In genomic region chr11:73307323-73308002, GRCh38 we compare ENCODE assay signal across 8 cellular contexts. TPM values are rescaled to one million over a fixed set of nuclear protein-coding genes. Genes with fewer than 3 reads are reported as not detected.
DNase-seq lines count a peak whose midpoint lies in the region; ATAC-seq and TF ChIP-seq lines count a peak whose summit lies in the region.

No MANE protein-coding gene starts in this region.

- peak; percentile 98 for DNase-seq in DMS 273 (lab: John Stamatoyannopoulos, UW; ENCODE audit: unreplicated experiment)
- peak; percentile 94 to 98 (median 95) for DNase-seq in Peyer's patch
- peak; percentile 78 for DNase-seq in activated T-helper 1 cell treated with anti-CD3 and anti-CD28 coated beads, Interleukin-12 subunit alpha, Interleukin-12 subunit beta, Interleukin-2, Interleukin-4 antibody, amounts not matched to agents 30 ng/mL and 10 ng/mL and 1 ng/mL, durations not matched to agents 14 hours and 24 hours and 36 hours (ENCODE audit: low spot score)
- peak; percentile 98 for DNase-seq in fibroblast of lung (ENCODE audit: low read depth in 2 of 2)
- peak; percentile 76 to 94 (median 86) for DNase-seq in naive thymus-derived CD8-positive, alpha-beta T cell
- DNase-seq in stimulated activated naive B cell treated with anti-CD40 and anti-IgM and Interleukin-4, amounts not matched to agents 10 μg/mL and 1 μg/mL and 100 μg/mL, for 72 hours = peak; percentile 87

- no peaks in the 10 kb centered on the region for H4K20me1 ChIP-seq in KMS-11 (ENCODE audit: insufficient read depth)
- no peaks in the 10 kb centered on the region for H4K20me1 ChIP-seq in fibroblast of lung (ENCODE audit: control insufficient read depth, extremely low read depth, insufficient read depth, low read length)

- peak overlapping the region; percentile 87 for H3K4me3 Mint-ChIP-seq in activated T-helper 1 cell treated with anti-CD3 and anti-CD28 coated beads, Interleukin-12 subunit alpha, Interleukin-12 subunit beta, Interleukin-2, Interleukin-4 antibody, amounts not matched to agents 30 ng/mL and 10 ng/mL and 1 ng/mL, durations not matched to agents 14 hours and 24 hours and 36 hours
- H3K4me3 Mint-ChIP-seq in naive thymus-derived CD8-positive, alpha-beta T cell = peak overlapping the region; percentile 88 to 99 (median 93)
- peak overlapping the region; percentile 89 to 93 for H3K4me3 Mint-ChIP-seq in stimulated activated naive B cell treated with anti-CD40 and anti-IgM and Interleukin-4, amounts not matched to agents 10 μg/mL and 1 μg/mL and 100 μg/mL, for 72 hours

- H3K9me3 Mint-ChIP-seq in activated T-helper 1 cell treated with anti-CD3 and anti-CD28 coated beads, Interleukin-12 subunit alpha, Interleukin-12 subunit beta, Interleukin-2, Interleukin-4 antibody, amounts not matched to agents 30 ng/mL and 10 ng/mL and 1 ng/mL, durations not matched to agents 14 hours and 24 hours and 36 hours = no peaks in the 10 kb centered on the region
- no peaks in the 10 kb centered on the region for H3K9me3 Mint-ChIP-seq in naive thymus-derived CD8-positive, alpha-beta T cell
- no peaks in the 10 kb centered on the region for H3K9me3 Mint-ChIP-seq in stimulated activated naive B cell treated with anti-CD40 and anti-IgM and Interleukin-4, amounts not matched to agents 10 μg/mL and 1 μg/mL and 100 μg/mL, for 72 hours

- H3K9me3 ChIP-seq in Peyer's patch (no peaks in the 10 kb centered on the region), fibroblast of lung (ENCODE audit: control insufficient read depth, insufficient read depth, low read depth, low read length) (no peaks in the 10 kb centered on the region)

- H3K36me3 ChIP-seq in KMS-11 (ENCODE audit: insufficient read depth) (no peaks in the 10 kb centered on the region), Peyer's patch (no peaks in the 10 kb centered on the region), fibroblast of lung (ENCODE audit: control insufficient read depth, insufficient read depth, low read length) (peaks cover 13% of the 10 kb centered on the region)

- peak; percentile 42 for ATAC-seq in GM21576 (IDR thresholded peaks at IDR 0.05; ENCODE audit: unreplicated experiment)
- ATAC-seq in naive thymus-derived CD8-positive, alpha-beta T cell = peak; percentile 75 to 80
- ATAC-seq in stimulated activated naive B cell treated with anti-CD40 and anti-IgM and Interleukin-4, amounts not matched to agents 10 μg/mL and 1 μg/mL and 100 μg/mL, for 72 hours (replicated peaks) = peak; percentile 81 to 83

- H3K27ac Mint-ChIP-seq in activated T-helper 1 cell treated with anti-CD3 and anti-CD28 coated beads, Interleukin-12 subunit alpha, Interleukin-12 subunit beta, Interleukin-2, Interleukin-4 antibody, amounts not matched to agents 30 ng/mL and 10 ng/mL and 1 ng/mL, durations not matched to agents 14 hours and 24 hours and 36 hours = no peak overlapping the region
- peak overlapping the region in 6 of 10 donors; percentile 22 to 81 (median 42) for H3K27ac Mint-ChIP-seq in naive thymus-derived CD8-positive, alpha-beta T cell
- peak overlapping the region; percentile 87 for H3K27ac Mint-ChIP-seq in stimulated activated naive B cell treated with anti-CD40 and anti-IgM and Interleukin-4, amounts not matched to agents 10 μg/mL and 1 μg/mL and 100 μg/mL, for 72 hours

- H3K36me3 Mint-ChIP-seq in activated T-helper 1 cell treated with anti-CD3 and anti-CD28 coated beads, Interleukin-12 subunit alpha, Interleukin-12 subunit beta, Interleukin-2, Interleukin-4 antibody, amounts not matched to agents 30 ng/mL and 10 ng/mL and 1 ng/mL, durations not matched to agents 14 hours and 24 hours and 36 hours (ENCODE audit: low read depth) = no peaks in the 10 kb centered on the region
- H3K36me3 Mint-ChIP-seq in naive thymus-derived CD8-positive, alpha-beta T cell = no peaks in the 10 kb centered on the region
- peaks cover 7 to 25% of the 10 kb centered on the region in 2 donors for H3K36me3 Mint-ChIP-seq in stimulated activated naive B cell treated with anti-CD40 and anti-IgM and Interleukin-4, amounts not matched to agents 10 μg/mL and 1 μg/mL and 100 μg/mL, for 72 hours

- H3K79me2 ChIP-seq in KMS-11 (ENCODE audit: insufficient read depth, low read depth) (no peaks in the 10 kb centered on the region), fibroblast of lung (ENCODE audit: control insufficient read depth, insufficient read depth, low read length) (peaks cover 32% of the 10 kb centered on the region)

- TF ChIP-seq CTCF in KMS-11 (conservative IDR thresholded peaks at IDR 0.05; ENCODE audit: low read depth, low read length) = peak; percentile 90
- peak; percentile 83 to 92 (median 89) for TF ChIP-seq CTCF in Peyer's patch (IDR thresholded peaks at IDR 0.05)
- TF ChIP-seq CTCF in fibroblast of lung (conservative IDR thresholded peaks at IDR 0.05 in 1 of 2, IDR thresholded peaks at IDR 0.05 in 1 of 2; ENCODE audit: low read depth in 1 of 2, low read length in 2 of 2) = peak; percentile 83

- H3K27ac ChIP-seq in KMS-11 = peak overlapping the region; percentile 81
- peak overlapping the region; percentile 67 to 94 (median 82) for H3K27ac ChIP-seq in Peyer's patch
- peak overlapping the region; percentile 95 for H3K27ac ChIP-seq in fibroblast of lung (ENCODE audit: insufficient read depth, low read length)

- intact Hi-C loops in activated T-helper 1 cell treated with anti-CD3 and anti-CD28 coated beads, Interleukin-12 subunit alpha, Interleukin-12 subunit beta, Interleukin-2, Interleukin-4 antibody, amounts not matched to agents 30 ng/mL and 10 ng/mL and 1 ng/mL, durations not matched to agents 14 hours and 24 hours and 36 hours (cut with micrococcal nuclease) = loop anchor here (1.0 to 5.0 kb wide), 5 partner anchors 28 to 1090 kb away; partner anchors contain the start of gene PGM2L1

- H3K27me3 ChIP-seq in KMS-11 (ENCODE audit: insufficient read depth, low read depth) (no peaks in the 10 kb centered on the region), Peyer's patch (peaks cover 0 to 7% of the 10 kb centered on the region in 2 donors), fibroblast of lung (ENCODE audit: control insufficient read depth, insufficient read depth, low read length) (no peaks in the 10 kb centered on the region)

- peaks cover 12% of the 10 kb centered on the region for H3K4me1 Mint-ChIP-seq in activated T-helper 1 cell treated with anti-CD3 and anti-CD28 coated beads, Interleukin-12 subunit alpha, Interleukin-12 subunit beta, Interleukin-2, Interleukin-4 antibody, amounts not matched to agents 30 ng/mL and 10 ng/mL and 1 ng/mL, durations not matched to agents 14 hours and 24 hours and 36 hours (ENCODE audit: low read depth)
- peaks cover 6 to 16% (median 11%) of the 10 kb centered on the region in 4 donors for H3K4me1 Mint-ChIP-seq in naive thymus-derived CD8-positive, alpha-beta T cell
- H3K4me1 Mint-ChIP-seq in stimulated activated naive B cell treated with anti-CD40 and anti-IgM and Interleukin-4, amounts not matched to agents 10 μg/mL and 1 μg/mL and 100 μg/mL, for 72 hours = peaks cover 30 to 45% of the 10 kb centered on the region in 2 donors

- peak overlapping the region; percentile 84 for H3K9ac ChIP-seq in KMS-11
- H3K9ac ChIP-seq in fibroblast of lung (ENCODE audit: insufficient read depth, low read length) = peak overlapping the region; percentile 87

- no peak overlapping the region for H3K4me3 ChIP-seq in KMS-11 (IDR thresholded peaks at IDR 0.05; ENCODE audit: insufficient read depth, low read depth, low read length)
- H3K4me3 ChIP-seq in Peyer's patch = peak overlapping the region; percentile 47 to 69 (median 64)
- peak overlapping the region; percentile 57 to 85 (median 76) for H3K4me3 ChIP-seq in fibroblast of lung (replicated peaks in 1 of 4; ENCODE audit: control extremely low read depth in 1 of 4, insufficient read depth in 1 of 4, low read depth in 3 of 4, low read length in 4 of 4)

- TF ChIP-seq POLR2A in Peyer's patch (IDR thresholded peaks at IDR 0.05) = no peak

- POLR2A ChIA-PET in naive thymus-derived CD8-positive, alpha-beta T cell (lab: Charles Lee) = interaction anchor here (1.4 to 1.7 kb wide), 2 partner anchors 26 to 28 kb away, joined by 3 to 5 read pairs; no protein-coding TSS in a partner anchor

- H3K4me2 ChIP-seq in KMS-11 (peak overlapping the region; percentile 82), fibroblast of lung (ENCODE audit: extremely low read depth, insufficient read depth, low read length) (peak overlapping the region; percentile 100)

- H3K27me3 Mint-ChIP-seq in activated T-helper 1 cell treated with anti-CD3 and anti-CD28 coated beads, Interleukin-12 subunit alpha, Interleukin-12 subunit beta, Interleukin-2, Interleukin-4 antibody, amounts not matched to agents 30 ng/mL and 10 ng/mL and 1 ng/mL, durations not matched to agents 14 hours and 24 hours and 36 hours (ENCODE audit: insufficient read depth) = peaks cover 39% of the 10 kb centered on the region
- peaks cover 8 to 46% (median 15%) of the 10 kb centered on the region in 5 donors for H3K27me3 Mint-ChIP-seq in naive thymus-derived CD8-positive, alpha-beta T cell
- peaks cover 15% of the 10 kb centered on the region in 2 donors for H3K27me3 Mint-ChIP-seq in stimulated activated naive B cell treated with anti-CD40 and anti-IgM and Interleukin-4, amounts not matched to agents 10 μg/mL and 1 μg/mL and 100 μg/mL, for 72 hours

- H3K4me1 ChIP-seq in KMS-11 (ENCODE audit: low read depth, poor library complexity, severe bottlenecking) = peaks cover 5% of the 10 kb centered on the region
- peaks cover 0 to 39% (median 9%) of the 10 kb centered on the region in 4 donors for H3K4me1 ChIP-seq in Peyer's patch
- H3K4me1 ChIP-seq in fibroblast of lung (ENCODE audit: control insufficient read depth, extremely low read depth, insufficient read depth, low read length) = peaks cover 11% of the 10 kb centered on the region

- peak overlapping the region; percentile 96 for H2AFZ ChIP-seq in KMS-11 (ENCODE audit: low read depth)
- H2AFZ ChIP-seq in fibroblast of lung (ENCODE audit: low read length) = peak overlapping the region; percentile 91

RNA-seq across cellular contexts. Expression of gene ARHGEF17, which starts 0.6 kb away (rescaled TPM):
- total RNA-seq in Peyer's patch (10 to 100 TPM in 3 of 4 donors, 1 to 10 TPM in 1; 3.2 to 33.8 (median 17.4) TPM), fibroblast of lung (28.2 and 42.8 TPM in 2 replicates)
- total RNA-seq in activated T-helper 1 cell treated with anti-CD3 and anti-CD28 coated beads, Interleukin-12 subunit alpha, Interleukin-12 subunit beta, Interleukin-2, Interleukin-4 antibody, amounts not matched to agents 30 ng/mL and 10 ng/mL and 1 ng/mL, durations not matched to agents 14 hours and 24 hours and 36 hours = 0.05 TPM in 1 of 2 replicates, not detected in the other
- polyA plus RNA-seq in fibroblast of lung = 26.5 and 43.1 TPM in 2 replicates
- polyA plus RNA-seq in fibroblast of lung (2012) = 41.8 and 65.2 TPM in 2 replicates
- polyA minus RNA-seq in fibroblast of lung (ENCODE audit: low replicate concordance) = 98.5 and 157 TPM in 2 replicates
- total RNA-seq in naive thymus-derived CD8-positive, alpha-beta T cell = not detected
- under 1 TPM in 1 of 3 donors, not detected in 2; 0.19 TPM for polyA plus RNA-seq in naive thymus-derived CD8-positive, alpha-beta T cell

RNA-seq across cellular contexts. Expression of gene P2RY6, which starts 35.3 kb away (rescaled TPM):
- total RNA-seq in Peyer's patch (1 to 10 TPM in 3 of 4 donors, not detected in 1; 1.5 to 6.6 (median 2.3) TPM), fibroblast of lung (0.26 and 0.33 TPM in 2 replicates)
- not detected in 2 replicates for total RNA-seq in activated T-helper 1 cell treated with anti-CD3 and anti-CD28 coated beads, Interleukin-12 subunit alpha, Interleukin-12 subunit beta, Interleukin-2, Interleukin-4 antibody, amounts not matched to agents 30 ng/mL and 10 ng/mL and 1 ng/mL, durations not matched to agents 14 hours and 24 hours and 36 hours
- polyA plus RNA-seq in fibroblast of lung = 0.12 and 0.24 TPM in 2 replicates
- 0.10 and 0.22 TPM in 2 replicates for polyA plus RNA-seq in fibroblast of lung (2012)
- polyA minus RNA-seq in fibroblast of lung (ENCODE audit: low replicate concordance) = 0.27 TPM in 1 of 2 replicates, not detected in the other
- total RNA-seq in naive thymus-derived CD8-positive, alpha-beta T cell = under 1 TPM in 1 of 2 experiments, not detected in 1; 0.52 TPM
- polyA plus RNA-seq in naive thymus-derived CD8-positive, alpha-beta T cell = not detected
